Comparison of ENCODE assay signal across 9 cellular contexts in genomic region chr3:160801386-160802118, GRCh38. TPM values are rescaled to one million over a fixed set of nuclear protein-coding genes. Genes with fewer than 3 reads are reported as not detected.
DNase-seq lines count a peak whose midpoint lies in the region; ATAC-seq and TF ChIP-seq lines count a peak whose summit lies in the region.
"Had no signal": no experiment of that assay in that cellular context is flagged by ENCODE, and none has a peak within 500 bp of the region (broad histone marks: within the 10 kb centered on the region; RNA-seq: fewer than 3 reads in every experiment).

No MANE protein-coding gene starts in this region.

- H3K27me3 Mint-ChIP-seq in activated CD4-positive, alpha-beta memory T cell treated with anti-CD3 and anti-CD28 coated beads for 36 hours: peaks cover 8% of the 10 kb centered on the region

- H3K36me3 ChIP-seq in left ventricle myocardium inferior (no peaks in the 10 kb centered on the region), SK-N-SH (replicated peaks in 1 of 2; ENCODE audit: control insufficient read depth in 1 of 2, insufficient read depth in 2 of 2, low read length in 1 of 2) (no peaks in the 10 kb centered on the region)

- H3K4me1 ChIP-seq in left ventricle myocardium inferior (peaks cover 91% of the 10 kb centered on the region), SK-N-SH (ENCODE audit: control insufficient read depth in 1 of 2, insufficient read depth in 2 of 2, low read depth in 1 of 2, low read length in 1 of 2) (peaks cover 0 to 5% of the 10 kb centered on the region in 2 experiments; a peak in 2 of 4 replicates)

- POLR2A ChIA-PET in activated CD4-positive, alpha-beta memory T cell treated with anti-CD3 and anti-CD28 coated beads for 36 hours (lab: Charles Lee): interaction anchor here (0.8 to 1.6 kb wide), 4 partner anchors 9 to 268 kb away, joined by 3 to 12 read pairs (median 4); partner anchors contain the start of gene PPM1L
- POLR2A ChIA-PET in SK-N-SH (lab: Yijun Ruan, JAX): no interaction called here

- DNase-seq in activated T-cell treated with anti-CD3 and anti-CD28 coated beads for 48 hours (ENCODE audit: low read depth) (peak; percentile 28), left ventricle myocardium inferior (peak; percentile 24), putamen (ENCODE audit: low spot score) (no peak), SK-N-SH (no peak)
- DNase-seq in activated T-cell treated with anti-CD3 and anti-CD28 coated beads, Interleukin-2, amount 50 U/mL, for 1 hour: no peak
- peak; percentile 78 for DNase-seq in activated CD4-positive, alpha-beta memory T cell treated with anti-CD3 and anti-CD28 coated beads for 36 hours
- DNase-seq in stimulated activated CD8-positive, alpha-beta memory T cell treated with anti-CD3 and anti-CD28 coated beads, Interleukin-12 subunit alpha, Interleukin-12 subunit beta, amount 100 ng/mL, for 24 hours (ENCODE audit: extremely low read depth): peak; percentile 1

- H3K36me3 Mint-ChIP-seq in activated CD4-positive, alpha-beta memory T cell treated with anti-CD3 and anti-CD28 coated beads for 36 hours: no peaks in the 10 kb centered on the region

- CTCF ChIA-PET in activated CD4-positive, alpha-beta memory T cell treated with anti-CD3 and anti-CD28 coated beads for 36 hours (lab: Charles Lee): interaction anchor here (0.6 kb wide), 1 partner anchor 48 kb away, joined by 3 read pairs; no protein-coding TSS in a partner anchor
- CTCF ChIA-PET in SK-N-SH (lab: Yijun Ruan, JAX): no interaction called here

- H3K9me3 ChIP-seq in left ventricle myocardium inferior (replicated peaks): no peaks in the 10 kb centered on the region
- no peaks in the 10 kb centered on the region for H3K9me3 ChIP-seq in SK-N-SH

- no peak for TF ChIP-seq EP300 in SK-N-SH (IDR thresholded peaks at IDR 0.05; ENCODE audit: borderline replicate concordance in 1 of 2, low read depth in 1 of 2, low read length in 1 of 2)

- H3K4me3 ChIP-seq in left ventricle myocardium inferior: peak overlapping the region; percentile 53
- no peak overlapping the region for H3K4me3 ChIP-seq in SK-N-SH (ENCODE audit: low read depth in 2 of 2, low read length in 1 of 2)

- no peak overlapping the region for H3K4me2 ChIP-seq in SK-N-SH

- H3K9ac ChIP-seq in SK-N-SH: no peak overlapping the region

- no peaks in the 10 kb centered on the region for H3K9me2 ChIP-seq in SK-N-SH

- no peak for TF ChIP-seq CTCF in left ventricle myocardium inferior (IDR thresholded peaks at IDR 0.05; ENCODE audit: borderline replicate concordance)
- TF ChIP-seq CTCF in SK-N-SH (IDR thresholded peaks at IDR 0.05): no peak

- intact Hi-C loops in activated CD4-positive, alpha-beta memory T cell treated with anti-CD3 and anti-CD28 coated beads for 36 hours (cut with micrococcal nuclease): loop anchor here (1.0 to 5.0 kb wide), 3 partner anchors 27 to 506 kb away; no protein-coding TSS in a partner anchor
- intact Hi-C loops in left ventricle myocardium inferior (cut with micrococcal nuclease): no loop called here

- peak overlapping the region; percentile 18 for H3K4me3 Mint-ChIP-seq in activated CD4-positive, alpha-beta memory T cell treated with anti-CD3 and anti-CD28 coated beads for 36 hours

- peaks cover 17% of the 10 kb centered on the region for H3K4me1 Mint-ChIP-seq in activated CD4-positive, alpha-beta memory T cell treated with anti-CD3 and anti-CD28 coated beads for 36 hours (ENCODE audit: low read depth)

- no peaks in the 10 kb centered on the region for H4K20me1 ChIP-seq in SK-N-SH (ENCODE audit: insufficient read depth)

- H3K27me3 ChIP-seq in left ventricle myocardium inferior (ENCODE audit: low read depth): no peaks in the 10 kb centered on the region
- H3K27me3 ChIP-seq in SK-N-SH (ENCODE audit: insufficient read depth): no peaks in the 10 kb centered on the region

- peak; percentile 78 for ATAC-seq in HG03108 (IDR thresholded peaks at IDR 0.05; ENCODE audit: unreplicated experiment)

- no peaks in the 10 kb centered on the region for H3F3A ChIP-seq in SK-N-SH (replicated peaks; ENCODE audit: insufficient read depth)

- no peaks in the 10 kb centered on the region for H3K79me2 ChIP-seq in SK-N-SH (ENCODE audit: insufficient read depth)

- H3K27ac Mint-ChIP-seq in activated CD4-positive, alpha-beta memory T cell treated with anti-CD3 and anti-CD28 coated beads for 36 hours: peak overlapping the region; percentile 42

- H3K9me3 Mint-ChIP-seq in activated CD4-positive, alpha-beta memory T cell treated with anti-CD3 and anti-CD28 coated beads for 36 hours: no peaks in the 10 kb centered on the region

- H3K27ac ChIP-seq in left ventricle myocardium inferior (replicated peaks) (peak overlapping the region; percentile 92), SK-N-SH (ENCODE audit: low read depth in 2 of 2, low read length in 1 of 2) (no peak overlapping the region)
- H3K27ac ChIP-seq: VCaP had no signal

- WGBS in SK-N-SH (ENCODE audit: low lambda C conversion rate): 58% methylated on average over 8 of the region's 8 CpGs

- no peak overlapping the region for H2AFZ ChIP-seq in SK-N-SH (ENCODE audit: low read depth)

- no peak for TF ChIP-seq RAD21 in SK-N-SH (IDR thresholded peaks at IDR 0.05; ENCODE audit: low read length)

TF ChIP-seq in SK-N-SH, 30 proteins besides CTCF, POLR2A, EP300 and RAD21:
- TF ChIP-seq JUND (IDR thresholded peaks at IDR 0.05): no peak
- no peak for TF ChIP-seq FOXM1 (IDR thresholded peaks at IDR 0.05; ENCODE audit: low read depth)
- no peak for TF ChIP-seq NFIC (IDR thresholded peaks at IDR 0.05; ENCODE audit: borderline replicate concordance)
- no peak for TF ChIP-seq TAF1 (IDR thresholded peaks at IDR 0.05; ENCODE audit: borderline replicate concordance, low read depth, low read length)
- TF ChIP-seq FOXJ3 (CRISPR knock-in tag; IDR thresholded peaks at IDR 0.05): no peak
- TF ChIP-seq ZBTB33 (IDR thresholded peaks at IDR 0.05; ENCODE audit: borderline replicate concordance, low read depth): no peak
- no peak for TF ChIP-seq PBX3 (IDR thresholded peaks at IDR 0.05)
- TF ChIP-seq FOSL2 (IDR thresholded peaks at IDR 0.05; ENCODE audit: borderline replicate concordance, low read depth): no peak
- TF ChIP-seq CHD2 (IDR thresholded peaks at IDR 0.05; ENCODE audit: low read length, partially characterized antibody): no peak
- TF ChIP-seq MXI1 (IDR thresholded peaks at IDR 0.05; ENCODE audit: low read depth, low read length): no peak
- no peak for TF ChIP-seq SMC3 (IDR thresholded peaks at IDR 0.05; ENCODE audit: low read depth, low read length)
- TF ChIP-seq USF1 (IDR thresholded peaks at IDR 0.05; ENCODE audit: borderline replicate concordance, low read depth): no peak

RNA-seq across cellular contexts. Expression of gene PPM1L, which starts 45.5 kb away (rescaled TPM):
- 1 to 10 TPM; 2.2 to 2.7 TPM for total RNA-seq in activated CD4-positive, alpha-beta memory T cell treated with anti-CD3 and anti-CD28 coated beads for 36 hours
- 51.1 TPM for total RNA-seq in left ventricle myocardium inferior
- 0.16 and 0.29 TPM in 2 replicates for polyA plus RNA-seq in SK-N-SH (2012; rRNA removed)
- 0.18 and 0.29 TPM in 2 replicates for polyA plus RNA-seq in SK-N-SH (2012; cell fraction: cytosol; rRNA removed)
- polyA plus RNA-seq in SK-N-SH (2012; cell fraction: nucleus; rRNA removed): 0.18 and 0.21 TPM in 2 replicates

Comparison
In these comparisons a context has a peak if more than half of its experiments do, and no peak if none do; other contexts are left out.
1. DNase-seq: peak in activated T-cell treated with anti-CD3 and anti-CD28 coated beads for 48 hours (single experiment), activated CD4-positive, alpha-beta memory T cell treated with anti-CD3 and anti-CD28 coated beads for 36 hours (single experiment), left ventricle myocardium inferior (single experiment) and stimulated activated CD8-positive, alpha-beta memory T cell treated with anti-CD3 and anti-CD28 coated beads, Interleukin-12 subunit alpha, Interleukin-12 subunit beta, amount 100 ng/mL, for 24 hours (single experiment); none in activated T-cell treated with anti-CD3 and anti-CD28 coated beads, Interleukin-2, amount 50 U/mL, for 1 hour (single experiment), putamen (single experiment) and SK-N-SH (single experiment).
2. RNA of gene PPM1L, which starts 45.5 kb away (total RNA-seq): 51.1 TPM in left ventricle myocardium inferior (single experiment); 2.2 to 2.7 TPM in activated CD4-positive, alpha-beta memory T cell treated with anti-CD3 and anti-CD28 coated beads for 36 hours; every median in the first group is over 10 times any median in the second.